ENCODE assay signal across 13 cellular contexts in genomic region chr2:172552547-172553291, GRCh38. TPM values are rescaled to one million over a fixed set of nuclear protein-coding genes. Genes with fewer than 3 reads are reported as not detected.
A peak's percentile ranks its signal among the peaks of the same experiment; 100 is the strongest.
DNase-seq lines count a peak whose midpoint lies in the region; ATAC-seq and TF ChIP-seq lines count a peak whose summit lies in the region.
"Had no signal": no experiment of that assay in that cellular context is flagged by ENCODE, and none has a peak within 500 bp of the region (broad histone marks: within the 10 kb centered on the region; RNA-seq: fewer than 3 reads in every experiment).

No MANE protein-coding gene starts in this region.

- H3K9me2 ChIP-seq in GM23248 (ENCODE audit: insufficient read depth) (no peaks in the 10 kb centered on the region), PC-9 (ENCODE audit: insufficient read depth) (no peaks in the 10 kb centered on the region)

- BruUV-seq in PC-9 (replicated peaks; lab: Mats Ljungman, UMichigan) = no TSS peak

- H3K36me3 Mint-ChIP-seq in activated naive CD4-positive, alpha-beta T cell treated with anti-CD3 and anti-CD28 coated beads, Interleukin-2, amount 50 U/mL, for 72 hours = peaks cover 8 to 70% of the 10 kb centered on the region in 2 donors

- in situ Hi-C loops in GM23248 (cut with MboI) = no loop called here

- DNase-seq in GM23248 (peak; percentile 84), PC-9 (peak in 1 of 2 experiments; percentile 68), epithelial cell of prostate (ENCODE audit: low read depth, low spot score) (peak; percentile 50), renal cortical epithelial cell (ENCODE audit: low read depth) (peak; percentile 63), left colon (no peak)
- DNase-seq in activated naive CD4-positive, alpha-beta T cell treated with anti-CD3 and anti-CD28 coated beads, Interleukin-2, amount 50 U/mL, for 72 hours (ENCODE audit: low spot score in 2 of 2) = no peak
- DNase-seq: GDM1, left ventricle myocardium inferior, SHP77 treated with DMSO at 0.1 percent for 48 hours, upper lobe of right lung had no signal

- H3F3A ChIP-seq in GM23248 (ENCODE audit: insufficient read depth) = peaks cover 18% of the 10 kb centered on the region
- peaks cover 26% of the 10 kb centered on the region; the same call in 1 of the 2 replicates for H3F3A ChIP-seq in PC-9 (ENCODE audit: insufficient read depth, low read depth)

- H3K36me3 ChIP-seq in GM23248 (ENCODE audit: low read depth) = no peaks in the 10 kb centered on the region
- H3K36me3 ChIP-seq in PC-9 (ENCODE audit: low read depth) = no peaks in the 10 kb centered on the region
- H3K36me3 ChIP-seq: left ventricle myocardium inferior, upper lobe of right lung had no signal

- H4K20me1 ChIP-seq in GM23248 (ENCODE audit: insufficient read depth) = no peaks in the 10 kb centered on the region
- no peaks in the 10 kb centered on the region for H4K20me1 ChIP-seq in PC-9 (ENCODE audit: insufficient read depth)

- 70 to 74% methylated on average over 4 of the region's 4 CpGs for WGBS in GM23248 (ENCODE audit: low coverage in 1 of 2, low lambda C conversion rate in 2 of 2, missing lambda C conversion rate in 2 of 2), 2 experiments

- H3K27ac ChIP-seq in GM23248 (peak overlapping the region; percentile 46), PC-9 (peak overlapping the region; percentile 18), epithelial cell of prostate (peak overlapping the region; percentile 23)
- H3K27ac ChIP-seq: left ventricle myocardium inferior, parathyroid adenoma, upper lobe of right lung had no signal

- no peak overlapping the region for H3K4me3 ChIP-seq in GM23248
- no peak overlapping the region for H3K4me3 ChIP-seq in PC-9
- H3K4me3 ChIP-seq: left ventricle myocardium inferior, upper lobe of right lung had no signal

- H3K9me3 Mint-ChIP-seq in activated naive CD4-positive, alpha-beta T cell treated with anti-CD3 and anti-CD28 coated beads, Interleukin-2, amount 50 U/mL, for 72 hours = peaks cover 2% of the 10 kb centered on the region in 2 donors

- intact Hi-C loops in PC-9 (cut with micrococcal nuclease; ENCODE audit: unreplicated experiment) = no loop called here
- intact Hi-C loops in left colon (cut with DNase I, micrococcal nuclease) = no loop called here

- H3K4me1 ChIP-seq in GM23248 (ENCODE audit: insufficient read depth) (peaks cover 29% of the 10 kb centered on the region), PC-9 (replicated peaks; ENCODE audit: insufficient read depth) (peaks cover 55% of the 10 kb centered on the region)

- no peak overlapping the region for H3K27ac Mint-ChIP-seq in activated naive CD4-positive, alpha-beta T cell treated with anti-CD3 and anti-CD28 coated beads, Interleukin-2, amount 50 U/mL, for 72 hours
- H3K27ac Mint-ChIP-seq: activated naive CD8-positive, alpha-beta T cell had no signal

- peak overlapping the region; percentile 33 for H3K4me2 ChIP-seq in GM23248 (ENCODE audit: unreplicated experiment)
- H3K4me2 ChIP-seq in PC-9 = peak overlapping the region; percentile 1

- no peak for TF ChIP-seq CTCF in PC-9 (conservative IDR thresholded peaks at IDR 0.05)

- H3K9ac ChIP-seq in GM23248 = no peak overlapping the region
- H3K9ac ChIP-seq: parathyroid adenoma had no signal

- H3K79me2 ChIP-seq in GM23248 (ENCODE audit: insufficient read depth) = peaks cover 38% of the 10 kb centered on the region
- H3K79me2 ChIP-seq in PC-9 (ENCODE audit: low read depth) = peaks cover 14% of the 10 kb centered on the region
- H3K79me2 ChIP-seq: parathyroid adenoma had no signal

- CTCF ChIA-PET in PC-9 (lab: Charles Lee) = interaction anchor here (0.6 kb wide), 1 partner anchor 461 kb away, joined by 3 read pairs; no protein-coding TSS in a partner anchor

- ATAC-seq in activated naive CD4-positive, alpha-beta T cell treated with anti-CD3 and anti-CD28 coated beads, Interleukin-2, amount 50 U/mL, for 72 hours = no peak
- no peak for ATAC-seq in HG03432 (IDR thresholded peaks at IDR 0.05; ENCODE audit: unreplicated experiment)
- no peak for ATAC-seq in left colon
- ATAC-seq: upper lobe of right lung had no signal

- H3K9me3 ChIP-seq in GM23248 (ENCODE audit: low read depth) = no peaks in the 10 kb centered on the region
- no peaks in the 10 kb centered on the region; the same call in 1 of the 2 replicates for H3K9me3 ChIP-seq in PC-9 (ENCODE audit: insufficient read depth, low read depth)
- H3K9me3 ChIP-seq: left ventricle myocardium inferior, upper lobe of right lung had no signal

- no peaks in the 10 kb centered on the region for H3K27me3 ChIP-seq in GM23248 (replicated peaks; ENCODE audit: insufficient read depth)
- H3K27me3 ChIP-seq in PC-9 (ENCODE audit: insufficient read depth, low read depth) = no peaks in the 10 kb centered on the region
- H3K27me3 ChIP-seq: upper lobe of right lung had no signal

- H2AFZ ChIP-seq in GM23248 (no peak overlapping the region), PC-9 (no peak overlapping the region)
- H2AFZ ChIP-seq: parathyroid adenoma had no signal

- POLR2A ChIA-PET in PC-9 (lab: Charles Lee; ENCODE audit: unreplicated experiment) = interaction anchor here (0.7 to 0.8 kb wide), 2 partner anchors 50 to 746 kb away, joined by 4 to 8 read pairs; no protein-coding TSS in a partner anchor

RNA-seq across cellular contexts. Expression of gene PDK1, which starts 3.2 kb away (rescaled TPM):
- total RNA-seq in GM23248 (2014; rRNA removed; shearing (Covaris generic)) = 22.7 and 29.0 TPM in 2 replicates
- 51.1 and 53.9 TPM in 2 replicates for polyA plus RNA-seq in GM23248 (2016; fragmentation: Nextera tagmentation; extraction: Ambion mirVana)
- total RNA-seq in PC-9 (2021) (15.9 and 18.5 TPM in 2 replicates), renal cortical epithelial cell (19.5 and 30.7 TPM in 2 replicates), left colon (10 to 100 TPM; 16.9 to 26.2 TPM)
- total RNA-seq in activated naive CD4-positive, alpha-beta T cell treated with anti-CD3 and anti-CD28 coated beads, Interleukin-2, amount 50 U/mL, for 72 hours = 10 to 100 TPM; 20.2 to 77.2 TPM

Comparison
In these comparisons a context has a peak if more than half of its experiments do, and no peak if none do; other contexts are left out.
1. DNase-seq: peak in GM23248 (single experiment), epithelial cell of prostate (single experiment) and renal cortical epithelial cell (single experiment); none in activated naive CD4-positive, alpha-beta T cell treated with anti-CD3 and anti-CD28 coated beads, Interleukin-2, amount 50 U/mL, for 72 hours (0 of 2) and left colon (0 of 2).
2. Peak in every context shown above with its lines, with median percentiles within 50 percentile points of each other: H3K27ac ChIP-seq.